Comparison of ENCODE assay signal across 1 cellular context in genomic region chr2:118249531-118249930, GRCh38.
TF ChIP-seq lines count a peak whose summit lies in the region.

No MANE protein-coding gene starts in this region.

TF ChIP-seq in GM12878, 131 proteins besides CTCF, POLR2A, EP300 and RAD21 (continued from another document and continues in another):
- TF ChIP-seq HSF1 (IDR thresholded peaks at IDR 0.05; ENCODE audit: low read depth, low read length) (no peak), FOS (IDR thresholded peaks at IDR 0.05; ENCODE audit: borderline replicate concordance, extremely low read depth, insufficient read length) (no peak), MYC (IDR thresholded peaks at IDR 0.05; ENCODE audit: insufficient read depth, insufficient read length, insufficient replicate concordance, low read length, severe bottlenecking) (no peak), TAF1 (IDR thresholded peaks at IDR 0.05; ENCODE audit: borderline replicate concordance, low read depth, low read length) (no peak), ZNF207 (IDR thresholded peaks at IDR 0.05; ENCODE audit: borderline replicate concordance) (no peak), ZZZ3 (IDR thresholded peaks at IDR 0.05; ENCODE audit: control insufficient read depth, insufficient read length, low read depth) (no peak), REST (IDR thresholded peaks at IDR 0.05; ENCODE audit: low read depth, low read length) (no peak), HDAC6 (IDR thresholded peaks at IDR 0.05; ENCODE audit: unreplicated experiment) (no peak), SRF (IDR thresholded peaks at IDR 0.05; ENCODE audit: low read depth in 2 of 2, low read length in 2 of 2) (no peak), SMAD1 (IDR thresholded peaks at IDR 0.05; ENCODE audit: low read depth, partially characterized antibody) (no peak), CEBPZ (IDR thresholded peaks at IDR 0.05; ENCODE audit: low read depth, low read length) (no peak), SIN3A (IDR thresholded peaks at IDR 0.05; ENCODE audit: low read depth, low read length) (no peak), BRCA1 (IDR thresholded peaks at IDR 0.05; ENCODE audit: low read depth, low read length) (no peak), BCL3 (IDR thresholded peaks at IDR 0.05; ENCODE audit: borderline replicate concordance, insufficient read depth, low read depth, low read length, poor library complexity, severe bottlenecking) (no peak), PML (IDR thresholded peaks at IDR 0.05; ENCODE audit: low read length) (no peak), NKRF (conservative IDR thresholded peaks at IDR 0.05) (no peak), FOXM1 (IDR thresholded peaks at IDR 0.05; ENCODE audit: low read depth, low read length) (peak; percentile 46; the same call in 1 of the 2 replicates), SP1 (IDR thresholded peaks at IDR 0.05; ENCODE audit: low read depth, low read length) (no peak), SMARCA5 (IDR thresholded peaks at IDR 0.05) (no peak), RELA (IDR thresholded peaks at IDR 0.05; ENCODE audit: borderline replicate concordance, partially characterized antibody) (no peak), NR2C2 (IDR thresholded peaks at IDR 0.05; ENCODE audit: borderline replicate concordance, control insufficient read depth, insufficient read length, low read depth) (no peak), RBBP5 (conservative IDR thresholded peaks at IDR 0.05) (no peak), SMAD5 (IDR thresholded peaks at IDR 0.05; ENCODE audit: low read depth) (no peak), PRDM15 (CRISPR knock-in tag; IDR thresholded peaks at IDR 0.05) (no peak), HCFC1 (IDR thresholded peaks at IDR 0.05; ENCODE audit: low read length) (no peak), STAT1 (conservative IDR thresholded peaks at IDR 0.05) (no peak), RAD51 (IDR thresholded peaks at IDR 0.05) (no peak), IRF3 (IDR thresholded peaks at IDR 0.05) (no peak), ZBTB11 (CRISPR knock-in tag; IDR thresholded peaks at IDR 0.05) (no peak), IKZF1 (conservative IDR thresholded peaks at IDR 0.05) (peak; percentile 77), NFXL1 (IDR thresholded peaks at IDR 0.05; ENCODE audit: borderline replicate concordance) (no peak), USF1 (IDR thresholded peaks at IDR 0.05; ENCODE audit: borderline replicate concordance, extremely low read length, insufficient read depth, low read depth, low read length) (no peak), YBX1 (IDR thresholded peaks at IDR 0.05) (no peak), FOXK2 (IDR thresholded peaks at IDR 0.05) (no peak), CHD2 (IDR thresholded peaks at IDR 0.05; ENCODE audit: borderline replicate concordance, low read depth, low read length) (no peak), HDGF (IDR thresholded peaks at IDR 0.05) (no peak), ZNF24 (IDR thresholded peaks at IDR 0.05) (no peak), IRF4 (IDR thresholded peaks at IDR 0.05; ENCODE audit: low read depth, low read length) (no peak; the same call in 1 of the 2 replicates), PAX5 (IDR thresholded peaks at IDR 0.05; ENCODE audit: borderline replicate concordance, low read depth, low read length) (no peak)
